ENCODE assay signal across 14 cellular contexts in the genomic region with DNA sequence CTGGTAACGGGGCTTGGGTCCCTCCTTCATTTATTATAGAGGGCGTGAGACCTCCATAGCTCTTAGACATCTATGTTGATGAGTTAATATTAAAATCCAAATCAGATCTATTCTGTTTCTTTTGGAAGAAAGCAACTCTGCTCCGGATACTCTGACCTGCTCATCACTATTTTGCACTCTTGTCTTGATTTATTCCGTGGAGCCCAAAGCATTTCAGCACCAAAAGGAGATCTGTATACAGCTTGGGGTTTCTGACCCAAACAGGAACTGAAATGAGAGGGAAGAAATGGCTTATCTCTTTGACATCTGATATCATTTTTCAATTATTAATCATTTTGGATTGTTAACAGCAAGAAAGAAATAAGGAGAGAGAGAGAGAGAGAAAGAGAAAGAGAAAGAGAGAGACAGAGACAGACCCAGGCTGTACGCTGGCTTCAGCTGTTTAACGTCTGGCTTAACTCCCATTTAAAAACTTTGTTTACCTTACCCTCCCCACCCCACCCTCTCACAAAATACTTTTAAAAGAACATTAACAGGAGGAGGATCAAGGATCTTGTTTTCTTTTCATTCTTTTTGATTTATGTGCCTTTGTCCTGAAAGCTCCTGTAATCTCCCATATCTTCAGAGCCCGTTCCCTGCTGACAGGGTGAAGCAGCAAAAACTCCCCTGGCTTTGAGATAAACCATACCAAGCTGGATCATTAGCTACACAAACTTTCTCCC.
DNase-seq lines count a peak whose midpoint lies in the region; ATAC-seq, FAIRE-seq and TF ChIP-seq lines count a peak whose summit lies in the region.
"Had no signal": no experiment of that assay in that cellular context is flagged by ENCODE, and none has a peak within 500 bp of the region (broad histone marks: within the 10 kb centered on the region; RNA-seq: fewer than 3 reads in every experiment).

No MANE protein-coding gene starts in this region.

- no peak overlapping the region for H3K27ac Mint-ChIP-seq in activated T-helper 2 cell treated with anti-CD3 and anti-CD28 coated beads, Interferon-gamma antibody, Interleukin-2, Interleukin-4, amounts not matched to agents 10 μg/mL and 5 μg/mL and 100 μg/mL, durations not matched to agents 14 hours and 24 hours and 36 hours
- H3K27ac Mint-ChIP-seq in CD14-positive monocyte, result no peak overlapping the region
- H3K27ac Mint-ChIP-seq: activated CD4-positive, alpha-beta memory T cell treated with anti-CD3 and anti-CD28 coated beads for 36 hours had no signal

- no peaks in the 10 kb centered on the region for H3K36me3 ChIP-seq in small intestine (ENCODE audit: control insufficient read depth in 2 of 2, insufficient read depth in 2 of 2, low read length in 2 of 2)
- H3K36me3 ChIP-seq: Peyer's patch had no signal

- no peaks in the 10 kb centered on the region for H3K4me1 Mint-ChIP-seq in activated T-helper 2 cell treated with anti-CD3 and anti-CD28 coated beads, Interferon-gamma antibody, Interleukin-2, Interleukin-4, amounts not matched to agents 10 μg/mL and 5 μg/mL and 100 μg/mL, durations not matched to agents 14 hours and 24 hours and 36 hours (ENCODE audit: low read depth)
- H3K4me1 Mint-ChIP-seq in CD14-positive monocyte, result no peaks in the 10 kb centered on the region

- DNase-seq in activated T-helper 2 cell treated with anti-CD3 and anti-CD28 coated beads, Interferon-gamma antibody, Interleukin-2, Interleukin-4, amounts not matched to agents 10 μg/mL and 5 μg/mL and 100 μg/mL, durations not matched to agents 14 hours and 24 hours and 36 hours (ENCODE audit: low spot score), result no peak
- peak; percentile 64 for DNase-seq in kidney glomerular epithelial cell (lab: John Stamatoyannopoulos, UW)
- DNase-seq in small intestine, result peak; percentile 25
- no peak for DNase-seq in pons (ENCODE audit: low spot score)
- no peak for DNase-seq in stimulated activated naive CD4-positive, alpha-beta T cell treated with Interleukin-2 at 50 U/mL for 16 hours (lab: John Stamatoyannopoulos, UW)
- no peak for DNase-seq in erythroblast (lab: John Stamatoyannopoulos, UW)
- DNase-seq in CD14-positive monocyte (ENCODE audit: low spot score), result no peak
- DNase-seq: activated CD4-positive, alpha-beta memory T cell treated with anti-CD3 and anti-CD28 coated beads for 36 hours; amniotic stem cell; NCI-H2029 treated with DMSO at 0.1 percent for 48 hours; Peyer's patch had no signal

- H3K27ac ChIP-seq in small intestine (ENCODE audit: low read depth in 1 of 2, low read length in 1 of 2), result no peak overlapping the region

- no peaks in the 10 kb centered on the region for H3K9me3 Mint-ChIP-seq in activated T-helper 2 cell treated with anti-CD3 and anti-CD28 coated beads, Interferon-gamma antibody, Interleukin-2, Interleukin-4, amounts not matched to agents 10 μg/mL and 5 μg/mL and 100 μg/mL, durations not matched to agents 14 hours and 24 hours and 36 hours
- peaks cover 0 to 7% (median 3%) of the 10 kb centered on the region in 7 donors for H3K9me3 Mint-ChIP-seq in CD14-positive monocyte
- H3K9me3 Mint-ChIP-seq: activated CD4-positive, alpha-beta memory T cell treated with anti-CD3 and anti-CD28 coated beads for 36 hours had no signal

- no peaks in the 10 kb centered on the region for H3K27me3 ChIP-seq in small intestine (ENCODE audit: control insufficient read depth in 2 of 2, insufficient read depth in 2 of 2, low read length in 2 of 2)
- H3K27me3 ChIP-seq: Peyer's patch had no signal

- TF ChIP-seq POLR2A in erythroblast (IDR thresholded peaks at IDR 0.05; ENCODE audit: low read length), result no peak

- H3K4me3 ChIP-seq in small intestine (ENCODE audit: low read depth in 1 of 2, low read length in 2 of 2), result no peak overlapping the region
- H3K4me3 ChIP-seq: Peyer's patch had no signal

- H3K36me3 Mint-ChIP-seq in activated T-helper 2 cell treated with anti-CD3 and anti-CD28 coated beads, Interferon-gamma antibody, Interleukin-2, Interleukin-4, amounts not matched to agents 10 μg/mL and 5 μg/mL and 100 μg/mL, durations not matched to agents 14 hours and 24 hours and 36 hours (ENCODE audit: low read depth), result no peaks in the 10 kb centered on the region
- no peaks in the 10 kb centered on the region for H3K36me3 Mint-ChIP-seq in CD14-positive monocyte
- H3K36me3 Mint-ChIP-seq: activated CD4-positive, alpha-beta memory T cell treated with anti-CD3 and anti-CD28 coated beads for 36 hours had no signal

- H3K4me1 ChIP-seq in small intestine (ENCODE audit: control insufficient read depth in 2 of 2, insufficient read depth in 1 of 2, low read depth in 1 of 2, low read length in 1 of 2), result no peaks in the 10 kb centered on the region
- H3K4me1 ChIP-seq: Peyer's patch had no signal

- no peak for FAIRE-seq in small intestine (lab: Jason Lieb, UNC)
- FAIRE-seq: frontal cortex, G401.6 had no signal

- H3K27me3 Mint-ChIP-seq in activated T-helper 2 cell treated with anti-CD3 and anti-CD28 coated beads, Interferon-gamma antibody, Interleukin-2, Interleukin-4, amounts not matched to agents 10 μg/mL and 5 μg/mL and 100 μg/mL, durations not matched to agents 14 hours and 24 hours and 36 hours (ENCODE audit: low read depth), result no peaks in the 10 kb centered on the region
- peaks cover 0 to 10% (median 2%) of the 10 kb centered on the region in 3 donors for H3K27me3 Mint-ChIP-seq in CD14-positive monocyte (ENCODE audit: low read depth in 3 of 3)

- peak; percentile 72 for ATAC-seq in GM18867 (IDR thresholded peaks at IDR 0.05; ENCODE audit: unreplicated experiment)

- no peaks in the 10 kb centered on the region for H3K9me3 ChIP-seq in small intestine (ENCODE audit: control insufficient read depth, low read depth)
- H3K9me3 ChIP-seq: Peyer's patch had no signal

- 19 to 40% (median 35%) methylated on average over 7 of the region's 7 CpGs for WGBS in small intestine, 3 donors

- no peak for TF ChIP-seq CTCF in CD14-positive monocyte (IDR thresholded peaks at IDR 0.05)

- intact Hi-C loops in activated T-helper 2 cell treated with anti-CD3 and anti-CD28 coated beads, Interferon-gamma antibody, Interleukin-2, Interleukin-4, amounts not matched to agents 10 μg/mL and 5 μg/mL and 100 μg/mL, durations not matched to agents 14 hours and 24 hours and 36 hours (cut with micrococcal nuclease), result no loop called here
- intact Hi-C loops in CD14-positive monocyte (cut with micrococcal nuclease), result no loop called here

- peak overlapping the region; percentile 47 for H3K4me3 Mint-ChIP-seq in activated T-helper 2 cell treated with anti-CD3 and anti-CD28 coated beads, Interferon-gamma antibody, Interleukin-2, Interleukin-4, amounts not matched to agents 10 μg/mL and 5 μg/mL and 100 μg/mL, durations not matched to agents 14 hours and 24 hours and 36 hours (ENCODE audit: low read depth)
- H3K4me3 Mint-ChIP-seq in CD14-positive monocyte, result no peak overlapping the region
- H3K4me3 Mint-ChIP-seq: activated CD4-positive, alpha-beta memory T cell treated with anti-CD3 and anti-CD28 coated beads for 36 hours had no signal

Comparison
In these comparisons a context has a peak if more than half of its experiments do, and no peak if none do; other contexts are left out.
1. DNase-seq: peak in kidney glomerular epithelial cell (single experiment) and small intestine (single experiment); none in activated T-helper 2 cell treated with anti-CD3 and anti-CD28 coated beads, Interferon-gamma antibody, Interleukin-2, Interleukin-4, amounts not matched to agents 10 μg/mL and 5 μg/mL and 100 μg/mL, durations not matched to agents 14 hours and 24 hours and 36 hours (single experiment), pons (single experiment), stimulated activated naive CD4-positive, alpha-beta T cell treated with Interleukin-2 at 50 U/mL for 16 hours (single experiment), erythroblast (0 of 2) and CD14-positive monocyte (single experiment).